In the genomic region with DNA sequence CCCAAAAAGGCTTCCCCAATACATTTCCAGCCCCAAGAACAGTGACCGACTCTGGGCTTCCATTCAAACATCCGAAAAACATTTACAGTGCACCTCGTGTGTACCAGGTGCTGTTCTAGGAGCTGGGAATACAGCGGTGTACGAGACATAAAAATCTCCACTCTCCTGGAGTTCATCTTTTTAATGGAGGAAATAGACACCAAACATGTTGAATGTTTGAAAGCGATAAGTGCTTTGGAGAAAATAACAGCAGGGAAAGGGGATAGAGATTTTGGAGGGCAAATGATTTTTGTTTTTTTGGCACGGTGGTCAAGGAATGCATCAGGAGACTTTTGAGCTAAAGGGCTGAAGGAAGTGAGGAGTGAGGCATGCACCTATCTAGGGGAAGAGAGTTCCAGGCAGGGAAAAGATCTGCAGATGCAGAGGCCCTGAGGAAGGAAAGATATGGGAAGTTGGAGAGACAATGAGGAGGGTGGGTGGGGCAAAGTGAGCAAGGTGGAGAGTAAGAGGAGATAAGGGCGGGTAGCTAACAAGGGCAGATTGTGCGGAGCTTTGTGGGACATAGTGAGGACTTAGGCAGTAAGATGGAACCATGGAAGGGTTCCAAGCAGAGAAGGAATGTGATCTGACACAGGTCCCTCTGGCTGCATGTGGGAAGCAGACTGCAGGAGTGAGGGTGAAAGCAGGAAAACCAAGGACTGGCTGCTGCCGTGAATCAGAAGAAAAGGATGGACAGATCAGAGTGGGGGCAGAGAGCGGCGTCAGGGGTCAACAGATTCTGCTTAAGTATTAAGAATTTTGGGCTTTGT, we compare ENCODE assay signal across 1 cellular context.
A peak's percentile ranks its signal among the peaks of the same experiment; 100 is the strongest.
TF ChIP-seq lines count a peak whose summit lies in the region.

No MANE protein-coding gene starts in this region.

TF ChIP-seq in HEK293, 187 proteins besides CTCF, POLR2A, EP300 and RAD21 (continued from another document):
- TF ChIP-seq, protein P1, sequence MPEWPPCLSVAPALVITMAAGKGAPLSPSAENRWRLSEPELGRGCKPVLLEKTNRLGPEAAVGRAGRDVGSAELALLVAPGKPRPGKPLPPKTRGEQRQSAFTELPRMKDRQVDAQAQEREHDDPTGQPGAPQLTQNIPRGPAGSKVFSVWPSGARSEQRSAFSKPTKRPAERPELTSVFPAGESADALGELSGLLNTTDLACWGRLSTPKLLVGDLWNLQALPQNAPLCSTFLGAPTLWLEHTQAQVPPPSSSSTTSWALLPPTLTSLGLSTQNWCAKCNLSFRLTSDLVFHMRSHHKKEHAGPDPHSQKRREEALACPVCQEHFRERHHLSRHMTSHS (tag by site-specific recombination; IDR thresholded peaks at IDR 0.05): 0 out of 2 replicates have a peak, but pooled peaks have one; percentile 5
- TF ChIP-seq ZNF433 (tag by site-specific recombination; IDR thresholded peaks at IDR 0.05; ENCODE audit: low read depth) (no peak), ZNF777 (tag by site-specific recombination; IDR thresholded peaks at IDR 0.05; ENCODE audit: borderline replicate concordance) (peak; percentile 9; the same call in 1 of the 2 replicates), ZNF366 (tag by site-specific recombination; conservative IDR thresholded peaks at IDR 0.05) (peak; percentile 74), ZNF544 (tag by site-specific recombination; IDR thresholded peaks at IDR 0.05) (no peak), ZBTB17 (tag by site-specific recombination; IDR thresholded peaks at IDR 0.05) (peak; percentile 61), FEZF1 (tag by site-specific recombination; IDR thresholded peaks at IDR 0.05) (peak; percentile 67), KLF1 (tag by site-specific recombination; IDR thresholded peaks at IDR 0.05) (peak; percentile 76), ZNF138 (tag by site-specific recombination; IDR thresholded peaks at IDR 0.05; ENCODE audit: borderline replicate concordance) (no peak), ZBTB21 (tag by site-specific recombination; IDR thresholded peaks at IDR 0.05) (peak; percentile 62), SCRT1 (tag by site-specific recombination; IDR thresholded peaks at IDR 0.05; ENCODE audit: borderline replicate concordance) (peak; percentile 70), ZBTB48 (tag by site-specific recombination; IDR thresholded peaks at IDR 0.05) (peak; percentile 14; the same call in 1 of the 2 replicates), SP2 (tag by site-specific recombination; IDR thresholded peaks at IDR 0.05) (peak; percentile 31; the same call in 1 of the 2 replicates), ZNF785 (tag by site-specific recombination; IDR thresholded peaks at IDR 0.05) (no peak), ZNF76 (tag by site-specific recombination; IDR thresholded peaks at IDR 0.05; ENCODE audit: borderline replicate concordance, low read depth) (peak; percentile 19; the same call in 1 of the 2 replicates), SALL2 (tag by site-specific recombination; IDR thresholded peaks at IDR 0.05; ENCODE audit: borderline replicate concordance) (peak; percentile 7; the same call in 1 of the 2 replicates), ZNF623 (tag by site-specific recombination; IDR thresholded peaks at IDR 0.05) (0 out of 2 replicates have a peak, but pooled peaks have one; percentile 31), ZNF624 (tag by site-specific recombination; IDR thresholded peaks at IDR 0.05) (no peak), IKZF3 (tag by site-specific recombination; IDR thresholded peaks at IDR 0.05) (no peak), ZNF48 (tag by site-specific recombination; IDR thresholded peaks at IDR 0.05) (no peak), ZNF416 (tag by site-specific recombination; IDR thresholded peaks at IDR 0.05) (no peak)
- TF ChIP-seq, protein P2, sequence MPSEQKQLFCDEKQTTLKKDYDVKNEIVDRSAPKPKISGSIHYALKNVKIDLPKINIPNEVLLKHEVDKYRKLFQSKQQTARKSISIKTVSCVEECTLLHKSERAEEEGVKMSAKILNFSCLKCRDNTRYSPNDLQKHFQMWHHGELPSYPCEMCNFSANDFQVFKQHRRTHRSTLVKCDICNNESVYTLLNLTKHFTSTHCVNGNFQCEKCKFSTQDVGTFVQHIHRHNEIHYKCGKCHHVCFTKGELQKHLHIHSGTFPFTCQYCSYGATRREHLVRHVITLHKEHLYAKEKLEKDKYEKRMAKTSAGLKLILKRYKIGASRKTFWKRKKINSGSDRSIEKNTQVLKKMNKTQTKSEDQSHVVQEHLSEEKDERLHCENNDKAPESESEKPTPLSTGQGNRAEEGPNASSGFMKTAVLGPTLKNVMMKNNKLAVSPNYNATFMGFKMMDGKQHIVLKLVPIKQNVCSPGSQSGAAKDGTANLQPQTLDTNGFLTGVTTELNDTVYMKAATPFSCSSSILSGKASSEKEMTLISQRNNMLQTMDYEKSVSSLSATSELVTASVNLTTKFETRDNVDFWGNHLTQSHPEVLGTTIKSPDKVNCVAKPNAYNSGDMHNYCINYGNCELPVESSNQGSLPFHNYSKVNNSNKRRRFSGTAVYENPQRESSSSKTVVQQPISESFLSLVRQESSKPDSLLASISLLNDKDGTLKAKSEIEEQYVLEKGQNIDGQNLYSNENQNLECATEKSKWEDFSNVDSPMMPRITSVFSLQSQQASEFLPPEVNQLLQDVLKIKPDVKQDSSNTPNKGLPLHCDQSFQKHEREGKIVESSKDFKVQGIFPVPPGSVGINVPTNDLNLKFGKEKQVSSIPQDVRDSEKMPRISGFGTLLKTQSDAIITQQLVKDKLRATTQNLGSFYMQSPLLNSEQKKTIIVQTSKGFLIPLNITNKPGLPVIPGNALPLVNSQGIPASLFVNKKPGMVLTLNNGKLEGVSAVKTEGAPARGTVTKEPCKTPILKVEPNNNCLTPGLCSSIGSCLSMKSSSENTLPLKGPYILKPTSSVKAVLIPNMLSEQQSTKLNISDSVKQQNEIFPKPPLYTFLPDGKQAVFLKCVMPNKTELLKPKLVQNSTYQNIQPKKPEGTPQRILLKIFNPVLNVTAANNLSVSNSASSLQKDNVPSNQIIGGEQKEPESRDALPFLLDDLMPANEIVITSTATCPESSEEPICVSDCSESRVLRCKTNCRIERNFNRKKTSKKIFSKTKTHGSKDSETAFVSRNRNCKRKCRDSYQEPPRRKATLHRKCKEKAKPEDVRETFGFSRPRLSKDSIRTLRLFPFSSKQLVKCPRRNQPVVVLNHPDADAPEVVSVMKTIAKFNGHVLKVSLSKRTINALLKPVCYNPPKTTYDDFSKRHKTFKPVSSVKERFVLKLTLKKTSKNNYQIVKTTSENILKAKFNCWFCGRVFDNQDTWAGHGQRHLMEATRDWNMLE (tag by site-specific recombination; conservative IDR thresholded peaks at IDR 0.05; ENCODE audit: low read depth): 0 out of 2 replicates have a peak, but pooled peaks have one; percentile 13
- TF ChIP-seq, protein P3, sequence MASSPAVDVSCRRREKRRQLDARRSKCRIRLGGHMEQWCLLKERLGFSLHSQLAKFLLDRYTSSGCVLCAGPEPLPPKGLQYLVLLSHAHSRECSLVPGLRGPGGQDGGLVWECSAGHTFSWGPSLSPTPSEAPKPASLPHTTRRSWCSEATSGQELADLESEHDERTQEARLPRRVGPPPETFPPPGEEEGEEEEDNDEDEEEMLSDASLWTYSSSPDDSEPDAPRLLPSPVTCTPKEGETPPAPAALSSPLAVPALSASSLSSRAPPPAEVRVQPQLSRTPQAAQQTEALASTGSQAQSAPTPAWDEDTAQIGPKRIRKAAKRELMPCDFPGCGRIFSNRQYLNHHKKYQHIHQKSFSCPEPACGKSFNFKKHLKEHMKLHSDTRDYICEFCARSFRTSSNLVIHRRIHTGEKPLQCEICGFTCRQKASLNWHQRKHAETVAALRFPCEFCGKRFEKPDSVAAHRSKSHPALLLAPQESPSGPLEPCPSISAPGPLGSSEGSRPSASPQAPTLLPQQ (tag by site-specific recombination; IDR thresholded peaks at IDR 0.05): peak; percentile 10; the same call in 1 of the 2 replicates
- TF ChIP-seq, protein P4, sequence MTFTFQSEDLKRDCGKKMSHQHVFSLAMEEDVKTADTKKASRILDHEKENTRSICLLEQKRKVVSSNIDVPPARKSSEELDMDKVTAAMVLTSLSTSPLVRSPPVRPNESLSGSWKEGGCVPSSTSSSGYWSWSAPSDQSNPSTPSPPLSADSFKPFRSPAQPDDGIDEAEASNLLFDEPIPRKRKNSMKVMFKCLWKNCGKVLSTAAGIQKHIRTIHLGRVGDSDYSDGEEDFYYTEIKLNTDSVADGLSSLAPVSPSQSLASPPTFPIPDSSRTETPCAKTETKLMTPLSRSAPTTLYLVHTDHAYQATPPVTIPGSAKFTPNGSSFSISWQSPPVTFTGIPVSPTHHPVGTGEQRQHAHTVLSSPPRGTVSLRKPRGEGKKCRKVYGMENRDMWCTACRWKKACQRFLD (tag by site-specific recombination; IDR thresholded peaks at IDR 0.05): no peak
- TF ChIP-seq, protein P5, sequence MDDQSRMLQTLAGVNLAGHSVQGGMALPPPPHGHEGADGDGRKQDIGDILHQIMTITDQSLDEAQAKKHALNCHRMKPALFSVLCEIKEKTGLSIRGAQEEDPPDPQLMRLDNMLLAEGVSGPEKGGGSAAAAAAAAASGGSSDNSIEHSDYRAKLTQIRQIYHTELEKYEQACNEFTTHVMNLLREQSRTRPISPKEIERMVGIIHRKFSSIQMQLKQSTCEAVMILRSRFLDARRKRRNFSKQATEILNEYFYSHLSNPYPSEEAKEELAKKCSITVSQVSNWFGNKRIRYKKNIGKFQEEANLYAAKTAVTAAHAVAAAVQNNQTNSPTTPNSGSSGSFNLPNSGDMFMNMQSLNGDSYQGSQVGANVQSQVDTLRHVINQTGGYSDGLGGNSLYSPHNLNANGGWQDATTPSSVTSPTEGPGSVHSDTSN (CRISPR knock-in tag; IDR thresholded peaks at IDR 0.05): no peak
